Comparison of ENCODE assay signal across 8 cellular contexts in the genomic region with DNA sequence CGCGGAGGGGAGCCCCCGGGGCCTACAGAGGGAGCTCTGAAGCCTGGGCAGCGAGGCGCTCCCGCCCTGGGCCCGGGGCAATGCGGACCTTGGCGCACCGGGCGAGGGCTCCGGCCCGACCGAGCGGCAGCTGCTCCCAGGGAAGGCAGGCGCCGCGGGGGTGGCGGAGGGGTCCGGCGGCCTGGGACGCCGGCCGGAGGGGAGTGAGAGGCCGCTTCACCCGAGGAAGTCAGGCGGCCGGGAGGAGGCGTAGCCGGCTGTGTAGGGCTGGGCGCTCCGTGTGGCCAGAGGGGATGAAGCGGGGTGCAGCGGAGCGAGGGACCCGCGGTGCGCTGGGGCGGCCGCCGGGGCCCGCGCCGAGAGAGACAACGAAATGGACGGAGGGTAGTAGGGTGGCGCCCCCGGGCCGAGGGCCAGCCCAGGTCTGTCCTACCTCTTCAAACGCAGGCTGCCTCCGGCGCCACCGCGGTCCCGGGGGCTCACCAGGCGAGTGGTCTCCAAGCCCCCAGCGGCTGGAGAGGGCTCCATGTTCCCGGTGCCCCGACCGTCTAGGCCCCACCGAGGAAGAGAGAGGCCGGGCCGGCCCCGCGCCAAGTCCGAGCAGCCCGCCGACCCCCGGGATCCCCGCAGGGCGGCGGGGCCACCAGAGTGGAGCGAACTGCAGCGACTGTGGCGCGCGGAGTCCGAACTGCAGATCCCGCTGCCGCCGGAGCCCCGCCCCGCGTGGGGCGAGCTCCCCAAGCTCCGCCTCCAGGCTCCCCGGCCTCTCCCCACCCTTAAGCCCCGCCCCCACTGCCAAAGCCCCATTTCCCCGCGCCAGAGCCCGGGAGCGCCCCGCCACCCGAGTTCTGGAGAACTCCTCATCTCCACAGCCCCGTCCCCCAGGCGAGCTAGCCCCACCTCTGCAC. TPM values are rescaled to one million over a fixed set of nuclear protein-coding genes. Genes with fewer than 3 reads are reported as not detected.
DNase-seq lines count a peak whose midpoint lies in the region; ATAC-seq, FAIRE-seq and TF ChIP-seq lines count a peak whose summit lies in the region.

A gene with protein sequence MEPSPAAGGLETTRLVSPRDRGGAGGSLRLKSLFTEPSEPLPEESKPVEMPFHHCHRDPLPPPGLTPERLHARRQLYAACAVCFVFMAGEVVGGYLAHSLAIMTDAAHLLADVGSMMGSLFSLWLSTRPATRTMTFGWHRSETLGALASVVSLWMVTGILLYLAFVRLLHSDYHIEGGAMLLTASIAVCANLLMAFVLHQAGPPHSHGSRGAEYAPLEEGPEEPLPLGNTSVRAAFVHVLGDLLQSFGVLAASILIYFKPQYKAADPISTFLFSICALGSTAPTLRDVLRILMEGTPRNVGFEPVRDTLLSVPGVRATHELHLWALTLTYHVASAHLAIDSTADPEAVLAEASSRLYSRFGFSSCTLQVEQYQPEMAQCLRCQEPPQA (minus strand): TSS at position 669 of the 908 bp plus-strand sequence. CDS start 141 bp downstream, at position 528.

- no peak within 1 kb of the TSS for H3K4ac ChIP-seq in H1 (replicated peaks; ENCODE audit: insufficient read length, low read depth, low read length)

- H3K4me2 ChIP-seq in H1 (ENCODE audit: insufficient read depth in 1 of 2, low read depth in 2 of 2, low read length in 2 of 2) = peak within 1 kb of the TSS; percentile 88 to 99

- WGBS in H1 (ENCODE audit: extremely low coverage in 1 of 2, insufficient coverage in 1 of 2, insufficient read length in 1 of 2, insufficient replicate concordance in 2 of 2, low coverage in 1 of 2, low lambda C conversion rate in 2 of 2, missing lambda C conversion rate in 1 of 2), 2 experiments = 3% methylated on average over 28 of the region's 96 CpGs; no CpG with 5 or more reads in 1 of the 2 experiments

- H3K4me1 Mint-ChIP-seq in activated CD8-positive, alpha-beta T cell treated with anti-CD3 and anti-CD28 coated beads for 36 hours (ENCODE audit: low read depth) = peaks cover 24% of the 10 kb centered on the region

- POLR2A ChIA-PET in activated CD8-positive, alpha-beta T cell treated with anti-CD3 and anti-CD28 coated beads for 36 hours (lab: Charles Lee) = interaction anchor here (0.6 kb wide), 1 partner anchor 29 kb away, joined by 3 read pairs; no protein-coding TSS in a partner anchor
- POLR2A ChIA-PET in H1 (lab: Charles Lee; ENCODE audit: partially characterized antibody) = interaction anchor here (1.1 to 8.2 kb wide), 8 partner anchors 11 to 51 kb away, joined by 3 to 71 read pairs (median 4); a partner anchor contains a TSS

- H4K20me1 ChIP-seq in H1 (replicated peaks in 1 of 2; ENCODE audit: control insufficient read depth in 1 of 2, insufficient read depth in 2 of 2, low read length in 2 of 2) = peaks cover 0 to 8% of the 10 kb centered on the region in 2 experiments

- no peak for FAIRE-seq in H1 (lab: Jason Lieb, UNC)

- H3K4me3 Mint-ChIP-seq in activated CD8-positive, alpha-beta T cell treated with anti-CD3 and anti-CD28 coated beads for 36 hours = peak within 1 kb of the TSS; percentile 66

- no peak within 1 kb of the TSS for H3K27ac Mint-ChIP-seq in activated CD8-positive, alpha-beta T cell treated with anti-CD3 and anti-CD28 coated beads for 36 hours

- H3K79me1 ChIP-seq in H1 (ENCODE audit: low read depth, low read length) = no peaks in the 10 kb centered on the region

- no peak within 1 kb of the TSS for H2BK120ac ChIP-seq in H1 (replicated peaks; ENCODE audit: low read depth, low read length)

- peak within 1 kb of the TSS; percentile 68; the same call in 1 of the 2 replicates for H2BK12ac ChIP-seq in H1 (ENCODE audit: low read depth, low read length)

- intact Hi-C loops in activated CD8-positive, alpha-beta T cell treated with anti-CD3 and anti-CD28 coated beads for 36 hours (cut with micrococcal nuclease) = no loop called here

- H2AFZ ChIP-seq in H1 (ENCODE audit: low read length) = peak within 1 kb of the TSS; percentile 56; the same call in 1 of the 2 replicates

- H3K4me3 ChIP-seq in H1 (ENCODE audit: extremely low read depth in 1 of 4, insufficient read depth in 2 of 4, low read depth in 3 of 4, low read length in 4 of 4) (peak within 1 kb of the TSS; percentile 60 to 85 (median 63)), mucosa of rectum (ENCODE audit: low read length in 2 of 2) (peak within 1 kb of the TSS; percentile 48)

- no peak within 1 kb of the TSS for H3K27ac ChIP-seq in H1 (ENCODE audit: low read depth, low read length)
- no peak within 1 kb of the TSS for H3K27ac ChIP-seq in mucosa of rectum (ENCODE audit: low read depth in 2 of 2, low read length in 2 of 2)

- H3K9me3 Mint-ChIP-seq in activated CD8-positive, alpha-beta T cell treated with anti-CD3 and anti-CD28 coated beads for 36 hours = no peaks in the 10 kb centered on the region

- no peaks in the 10 kb centered on the region for H3K36me3 Mint-ChIP-seq in activated CD8-positive, alpha-beta T cell treated with anti-CD3 and anti-CD28 coated beads for 36 hours (ENCODE audit: low read depth)

- no peak within 1 kb of the TSS for H2BK20ac ChIP-seq in H1 (ENCODE audit: low read length)

- peaks cover 19% of the 10 kb centered on the region; the same call in 1 of the 2 replicates for H3K23me2 ChIP-seq in H1 (ENCODE audit: low read depth, low read length)

- peak within 1 kb of the TSS in 2 of 4 experiments; percentile 4 to 65; a peak in 3 of 7 replicates for H3K9ac ChIP-seq in H1 (replicated peaks in 1 of 4; ENCODE audit: extremely low read depth in 1 of 4, low read depth in 3 of 4, low read length in 3 of 4)
- no peak within 1 kb of the TSS for H3K9ac ChIP-seq in mucosa of rectum (ENCODE audit: low read depth in 1 of 2, low read length in 2 of 2)

- H3K27me3 Mint-ChIP-seq in activated CD8-positive, alpha-beta T cell treated with anti-CD3 and anti-CD28 coated beads for 36 hours = peaks cover 47% of the 10 kb centered on the region

- H3K9me3 ChIP-seq in H1 (ENCODE audit: insufficient read depth in 2 of 2, low read depth in 1 of 2, low read length in 1 of 2) (no peaks in the 10 kb centered on the region), mucosa of rectum (ENCODE audit: control insufficient read depth in 2 of 2, low read length in 2 of 2) (no peaks in the 10 kb centered on the region)

- H3K4me1 ChIP-seq in H1 (replicated peaks in 1 of 4; ENCODE audit: control insufficient read depth in 3 of 4, insufficient read depth in 4 of 4, low read length in 3 of 4) (peaks cover 3 to 19% (median 14%) of the 10 kb centered on the region in 4 experiments), mucosa of rectum (ENCODE audit: control insufficient read depth in 2 of 2, insufficient read depth in 2 of 2, low read length in 2 of 2) (peaks cover 15 to 18% of the 10 kb centered on the region in 2 donors)

- H2AK5ac ChIP-seq in H1 (ENCODE audit: low read depth, low read length) = no peak within 1 kb of the TSS

- ATAC-seq in GM18868 (IDR thresholded peaks at IDR 0.05; ENCODE audit: unreplicated experiment) (peak; percentile 45), GM18861 (IDR thresholded peaks at IDR 0.05; ENCODE audit: unreplicated experiment) (no peak), HG03378 (IDR thresholded peaks at IDR 0.05; ENCODE audit: unreplicated experiment) (no peak)
- peak; percentile 74 for ATAC-seq in activated CD8-positive, alpha-beta T cell treated with anti-CD3 and anti-CD28 coated beads for 36 hours

- H2BK5ac ChIP-seq in H1 (ENCODE audit: low read depth, low read length) = no peak within 1 kb of the TSS; the same call in 1 of the 2 replicates

- no peak for TF ChIP-seq POLR2A in H1 (IDR thresholded peaks at IDR 0.05; ENCODE audit: control extremely low read depth in 1 of 2, low read depth in 2 of 2, low read length in 2 of 2)

- TF ChIP-seq CTCF in activated CD8-positive, alpha-beta T cell treated with anti-CD3 and anti-CD28 coated beads for 36 hours (IDR thresholded peaks at IDR 0.05) = no peak
- TF ChIP-seq CTCF in H1 (IDR thresholded peaks at IDR 0.05; ENCODE audit: control extremely low read depth in 1 of 3, insufficient read depth in 1 of 3, low read depth in 1 of 3, low read length in 3 of 3) = no peak

- TF ChIP-seq EP300 in H1 (IDR thresholded peaks at IDR 0.05; ENCODE audit: borderline replicate concordance in 1 of 2, low read depth in 2 of 2, low read length in 2 of 2) = no peak

- DNase-seq in NCI-H1694 treated with DMSO at 0.1 percent for 48 hours (lab: John Stamatoyannopoulos, UW) (peak; percentile 44), H1 (ENCODE audit: low read depth in 1 of 2, low spot score in 2 of 2) (peak in 1 of 2 experiments; percentile 80)
- DNase-seq in activated CD8-positive, alpha-beta T cell treated with anti-CD3 and anti-CD28 coated beads for 36 hours = peak; percentile 68
- peak; percentile 58 for DNase-seq in stimulated activated CD8-positive, alpha-beta memory T cell treated with anti-CD3 and anti-CD28 coated beads, Interleukin-4, amount 100 ng/mL, for 24 hours (ENCODE audit: low read depth)

- H3K79me2 ChIP-seq in H1 (ENCODE audit: control insufficient read depth in 1 of 2, insufficient read depth in 2 of 2, low read length in 2 of 2) = peaks cover 0 to 2% of the 10 kb centered on the region in 2 experiments; a peak in 1 of 4 replicates

- peak within 1 kb of the TSS; percentile 14 for H4K91ac ChIP-seq in H1 (replicated peaks; ENCODE audit: insufficient read length, low read length)

- peak within 1 kb of the TSS; percentile 78 for H4K8ac ChIP-seq in H1 (ENCODE audit: extremely low read depth, insufficient read depth, low read length)

- no peak within 1 kb of the TSS for H3K14ac ChIP-seq in H1 (ENCODE audit: insufficient read length)

- H3K23ac ChIP-seq in H1 (ENCODE audit: insufficient read length) = no peak within 1 kb of the TSS

- CTCF ChIA-PET in activated CD8-positive, alpha-beta T cell treated with anti-CD3 and anti-CD28 coated beads for 36 hours (lab: Charles Lee) = interaction anchor here (1.1 to 5.5 kb wide), 4 partner anchors 11 to 40 kb away, joined by 4 to 76 read pairs (median 21); a partner anchor contains a TSS
- CTCF ChIA-PET in H1 (lab: Charles Lee; ENCODE audit: partially characterized antibody) = interaction anchor here (0.7 to 14.1 kb wide), 14 partner anchors 9 to 165 kb away, joined by 3 to 288 read pairs (median 5); a partner anchor contains a TSS

- H3K36me3 ChIP-seq in H1 (ENCODE audit: control insufficient read depth in 2 of 4, insufficient read depth in 4 of 4, low read length in 3 of 4) = no peaks in the 10 kb centered on the region
- H3K36me3 ChIP-seq in mucosa of rectum (ENCODE audit: control insufficient read depth in 2 of 2, insufficient read depth in 2 of 2, low read length in 2 of 2) = no peaks in the 10 kb centered on the region

- H3K18ac ChIP-seq in H1 (ENCODE audit: extremely low read depth, low read length) = peak within 1 kb of the TSS; percentile 78

- peaks cover 39 to 73% (median 61%) of the 10 kb centered on the region in 4 experiments for H3K27me3 ChIP-seq in H1 (replicated peaks in 1 of 4; ENCODE audit: control insufficient read depth in 3 of 4, extremely low read depth in 1 of 4, insufficient read depth in 3 of 4, low read length in 3 of 4)
- peaks cover 60 to 71% of the 10 kb centered on the region in 2 donors for H3K27me3 ChIP-seq in mucosa of rectum (ENCODE audit: control insufficient read depth in 2 of 2, insufficient read depth in 2 of 2, low read length in 2 of 2)

- no peak within 1 kb of the TSS for H3K56ac ChIP-seq in H1 (replicated peaks; ENCODE audit: insufficient read length, low read depth, low read length)

- no peak within 1 kb of the TSS for H4K5ac ChIP-seq in H1 (ENCODE audit: insufficient read length, low read depth, low read length)

- H2BK15ac ChIP-seq in H1 (ENCODE audit: low read length) = no peak within 1 kb of the TSS

- TF ChIP-seq RAD21 in H1 (IDR thresholded peaks at IDR 0.05 in 1 of 2, conservative IDR thresholded peaks at IDR 0.05 in 1 of 2; ENCODE audit: low read depth in 2 of 2, low read length in 2 of 2) = no peak; a peak in 1 of 4 replicates

RNA-seq across cellular contexts. Expression of the gene that starts here (rescaled TPM):
- under 1 TPM; 0.32 to 0.43 TPM for total RNA-seq in activated CD8-positive, alpha-beta T cell treated with anti-CD3 and anti-CD28 coated beads for 36 hours
- 15.2 and 16.1 TPM in 2 replicates for total RNA-seq in H1 (2021; fragmentation: NEBNext Ultra II Directional; extraction: Animal tissue kit (Norgen Biotek cat#: 25700))
- polyA plus RNA-seq in H1 (2011; rRNA removed) = 30.7 and 48.7 TPM in 2 replicates
- polyA plus RNA-seq in H1 (2011; cell fraction: cytosol; rRNA removed) = 26.6 TPM
- polyA plus RNA-seq in H1 (2011; cell fraction: nucleus; rRNA removed) = 50.1 TPM
- polyA plus RNA-seq in H1 (2012, experiment 1 of 2) = 9.2 to 18.3 TPM (median 16.3 TPM) in 4 replicates
- 11.6 TPM for polyA plus RNA-seq in H1 (2012, experiment 2 of 2)
- 11.0 TPM for polyA plus RNA-seq in H1 (2013, experiment 1 of 2)
- polyA plus RNA-seq in H1 (2013, experiment 2 of 2) = 13.3 TPM
- polyA minus RNA-seq in H1 (2011; rRNA and poly(A)+ RNA removed) = 8.9 and 11.3 TPM in 2 replicates
- polyA minus RNA-seq in H1 (2011; cell fraction: cytosol; rRNA and poly(A)+ RNA removed) = 13.8 TPM
- polyA minus RNA-seq in H1 (2011; cell fraction: nucleus; rRNA and poly(A)+ RNA removed) = 11.0 TPM

Comparison
In these comparisons a context has a peak if more than half of its experiments do, and no peak if none do; other contexts are left out.
1. RNA of the gene that starts here (total RNA-seq): 15.2 to 16.1 TPM in H1; 0.32 to 0.43 TPM in activated CD8-positive, alpha-beta T cell treated with anti-CD3 and anti-CD28 coated beads for 36 hours; every median in the first group is over 10 times any median in the second.
2. Peak in DNase-seq and ATAC-seq in activated CD8-positive, alpha-beta T cell treated with anti-CD3 and anti-CD28 coated beads for 36 hours; RNA of the gene not detected or under 1 TPM.